ENCODE assay signal across 11 cellular contexts in the genomic region with DNA sequence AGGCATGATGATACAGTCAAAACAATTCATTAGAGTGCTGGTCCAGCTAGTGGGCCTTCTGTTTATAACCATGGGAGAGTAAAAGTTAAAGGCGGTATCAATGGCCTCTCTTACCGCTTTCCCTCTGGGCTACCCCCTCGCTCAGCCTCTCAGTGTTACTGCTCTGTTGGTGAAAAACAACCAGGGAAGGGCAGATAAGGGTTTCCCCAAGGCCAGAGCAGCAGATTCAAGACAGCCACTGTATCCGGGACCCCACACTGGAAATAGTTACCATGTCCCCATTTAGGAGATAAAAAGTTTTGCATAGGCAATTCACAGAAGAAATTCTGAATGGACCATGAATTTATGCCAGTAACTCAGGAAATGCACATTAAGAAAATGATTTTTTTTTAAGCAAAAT. TPM values are rescaled to one million over a fixed set of nuclear protein-coding genes. Genes with fewer than 3 reads are reported as not detected.
"Had no signal": no experiment of that assay in that cellular context is flagged by ENCODE, and none has a peak within 500 bp of the region (broad histone marks: within the 10 kb centered on the region; RNA-seq: fewer than 3 reads in every experiment).

No MANE protein-coding gene starts in this region.

- H3K4me3 ChIP-seq: GM23248, HAP-1 had no signal

- H2AFZ ChIP-seq: GM23248 had no signal

- H3K27ac ChIP-seq: GM23248, HL-60 had no signal

- ATAC-seq: HCT116 had no signal

- DNase-seq: GM23248, GOT3, H7, HFFc6, IMR-90, KBM-7 had no signal

- H3K36me3 ChIP-seq: HAP-1 had no signal

- H3K9me3 ChIP-seq: HAP-1 had no signal

- H3K4me1 ChIP-seq: HAP-1 had no signal

- H3K9ac ChIP-seq: GM23248 had no signal

RNA-seq across cellular contexts. Expression of gene SCGN, which starts 13.4 kb away (rescaled TPM):
- total RNA-seq: GM23248, H4, H7, HFFc6, HT1080, IMR-90 had no signal
- polyA plus RNA-seq: GM23248, IMR-90 had no signal
